27 cellular contexts compared by ENCODE assay signal in genomic region chrX:152886716-152887115, GRCh38. TPM values are rescaled to one million over a fixed set of nuclear protein-coding genes. Genes with fewer than 3 reads are reported as not detected.
"Had no signal": no experiment of that assay in that cellular context is flagged by ENCODE, and none has a peak within 500 bp of the region (broad histone marks: within the 10 kb centered on the region; RNA-seq: fewer than 3 reads in every experiment).

No MANE protein-coding gene starts in this region.

- H3K27me3 ChIP-seq: ascending aorta, cardiac muscle cell, SJCRH30 had no signal

- DNase-seq: activated CD4-positive, alpha-beta T cell treated with anti-CD3 and anti-CD28 coated beads, Interleukin-2, amount 10 ng/mL, durations not matched to agents 24 days and 14 days; activated CD4-positive, alpha-beta T cell treated with anti-CD3 and anti-CD28 coated beads, Interleukin-2, amount 50 U/mL, for 4 hours; activated CD8-positive, alpha-beta T cell treated with anti-CD3 and anti-CD28 coated beads for 36 hours; activated gamma-delta T cell; activated naive CD4-positive, alpha-beta T cell treated with Interleukin-2 at 50 U/mL for 16 hours; activated naive CD8-positive, alpha-beta T cell treated with anti-CD3 and anti-CD28 coated beads, Interleukin-2, amount 10 ng/mL, durations not matched to agents 7 days and 5 days; activated T-cell treated with anti-CD3 and anti-CD28 coated beads, Interleukin-2, amount 50 U/mL, for 1 hour; activated T-cell treated with anti-CD3 and anti-CD28 coated beads, Interleukin-2, amount 50 U/mL, for 72 hours; Karpas-422; KBM-7; NCI-H1436 treated with DMSO at 0.1 percent for 48 hours; NCI-H1694 treated with DMSO at 0.1 percent for 48 hours; NCI-H2029; NCI-H2171; NCI-H2227 treated with DMSO at 0.1 percent for 48 hours; NCI-H510A treated with DMSO at 0.1 percent for 48 hours; NCI-H526 treated with DMSO at 0.1 percent for 48 hours; NCI-H774; SHP77; SJCRH30; T1000 had no signal

- H3K4me1 ChIP-seq: ascending aorta, SJCRH30 had no signal

- FAIRE-seq: TTC549 had no signal

- H3K27ac ChIP-seq: ascending aorta, cardiac muscle cell, SJCRH30, SK-N-MC had no signal

- ATAC-seq: activated CD8-positive, alpha-beta T cell treated with anti-CD3 and anti-CD28 coated beads for 36 hours; activated T-cell treated with anti-CD3 and anti-CD28 coated beads, Interleukin-2, amount 50 U/mL, for 72 hours; activated T-helper 17 cell treated with anti-CD3 and anti-CD28 coated beads, Interleukin-2, amount 50 U/mL, for 72 hours; Panc1 had no signal

RNA-seq across cellular contexts. Expression of gene ZNF185, which starts 11.2 kb away (rescaled TPM):
- total RNA-seq: ascending aorta had no signal
